In the genomic region with DNA sequence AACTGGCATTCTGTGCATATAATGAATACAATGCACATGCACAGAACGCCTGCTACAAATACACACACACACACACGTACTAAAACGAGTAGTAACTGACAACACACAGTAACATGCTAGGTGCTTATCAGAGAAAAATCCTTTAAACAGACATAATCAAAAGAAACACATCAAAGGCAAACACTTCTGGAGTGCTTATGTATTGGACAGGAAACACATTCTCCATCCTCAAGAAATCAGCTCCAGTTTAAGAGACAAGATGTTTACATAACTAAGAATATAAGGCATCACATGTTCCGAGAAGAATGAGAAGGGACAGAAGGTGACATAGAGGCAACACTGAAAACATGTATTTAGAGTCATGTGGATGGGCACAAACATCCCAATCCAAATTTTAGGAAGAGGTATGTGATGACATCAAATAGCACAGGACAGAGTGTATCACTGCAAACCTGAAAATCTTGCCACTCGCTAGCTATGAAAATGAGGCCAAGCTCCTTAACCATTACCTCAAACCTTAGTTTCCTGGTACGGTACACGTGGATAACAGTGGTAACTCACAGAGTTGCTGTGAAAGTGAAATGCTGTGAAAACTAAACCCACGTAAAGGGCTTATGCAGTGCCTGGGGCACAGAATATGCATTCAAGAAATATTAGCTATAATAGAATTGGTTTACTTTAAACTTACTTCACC, we compare ENCODE assay signal across 25 cellular contexts.
DNase-seq lines count a peak whose midpoint lies in the region; ATAC-seq, FAIRE-seq and TF ChIP-seq lines count a peak whose summit lies in the region.
"Had no signal": no experiment of that assay in that cellular context is flagged by ENCODE, and none has a peak within 500 bp of the region (broad histone marks: within the 10 kb centered on the region; RNA-seq: fewer than 3 reads in every experiment).

No MANE protein-coding gene starts in this region.

- H3K9me3 ChIP-seq in lower lobe of right lung (no peaks in the 10 kb centered on the region), upper lobe of left lung (no peaks in the 10 kb centered on the region), uterus (no peaks in the 10 kb centered on the region)
- H3K9me3 ChIP-seq: Caco-2, SK-N-SH had no signal

- TF ChIP-seq EP300 in upper lobe of left lung (IDR thresholded peaks at IDR 0.05), result peak in 1 of 4 donors; percentile 2

- intact Hi-C loops in lower lobe of right lung (cut with DNase I), result no loop called here
- intact Hi-C loops in uterus (cut with DNase I; ENCODE audit: low total_unique reads), result no loop called here

- H3K36me3 ChIP-seq in bronchial epithelial cell (ENCODE audit: control insufficient read depth, insufficient read depth, low read length) (no peaks in the 10 kb centered on the region), lower lobe of right lung (no peaks in the 10 kb centered on the region), upper lobe of left lung (no peaks in the 10 kb centered on the region), uterus (no peaks in the 10 kb centered on the region)
- H3K36me3 ChIP-seq: BLaER1 treated with 17β-estradiol and CSF1 and Interleukin-3, amounts not matched to agents 10 nM and 100 nM had no signal

- H3K27ac ChIP-seq in lower lobe of right lung, result no peak overlapping the region
- H3K27ac ChIP-seq in upper lobe of left lung, result peak overlapping the region in 3 of 4 donors; percentile 11 to 30 (median 30)
- H3K27ac ChIP-seq in uterus, result no peak overlapping the region
- H3K27ac ChIP-seq: 22Rv1; BLaER1 treated with 17β-estradiol and CSF1 and Interleukin-3, amounts not matched to agents 10 nM and 100 nM; RWPE1 had no signal

- H3K27me3 ChIP-seq in bronchial epithelial cell (ENCODE audit: control insufficient read depth, insufficient read depth, low read length) (no peaks in the 10 kb centered on the region), lower lobe of right lung (ENCODE audit: low read depth) (no peaks in the 10 kb centered on the region), upper lobe of left lung (no peaks in the 10 kb centered on the region), uterus (no peaks in the 10 kb centered on the region)
- H3K27me3 ChIP-seq: BLaER1 treated with 17β-estradiol and CSF1 and Interleukin-3, amounts not matched to agents 10 nM and 100 nM had no signal

- peak; percentile 55 for FAIRE-seq in bronchial epithelial cell (lab: Jason Lieb, UNC)
- FAIRE-seq: GM18507, H1 had no signal

- H3K4me1 ChIP-seq in lower lobe of right lung (peaks cover 24% of the 10 kb centered on the region), upper lobe of left lung (peaks cover 10 to 19% (median 16%) of the 10 kb centered on the region in 4 donors), uterus (no peaks in the 10 kb centered on the region)
- H3K4me1 ChIP-seq: Caco-2 had no signal

- DNase-seq in DMS53 treated with DMSO at 0.1 percent for 48 hours (lab: John Stamatoyannopoulos, UW; ENCODE audit: unreplicated experiment), result peak; percentile 4
- no peak for DNase-seq in DMS53 (lab: John Stamatoyannopoulos, UW)
- DNase-seq in bronchial epithelial cell (ENCODE audit: low read depth), result no peak
- DNase-seq in lower lobe of right lung, result no peak
- DNase-seq in upper lobe of left lung, result no peak
- DNase-seq in uterus, result no peak
- DNase-seq in activated CD8-positive, alpha-beta memory T cell treated with anti-CD3 and anti-CD28 coated beads, Interleukin-2, amount 50 U/mL, for 4 hours, result no peak
- DNase-seq: Caco-2; CD4-positive, alpha-beta memory T cell; DMS 273 treated with DMSO at 0.1 percent for 48 hours; GDM1; NCI-H1694; NCI-H2081; NCI-H446 treated with DMSO at 0.1 percent for 48 hours; NCI-H69; NK-92 treated with Interleukin-12 subunit alpha and Interleukin-12 subunit beta, amount 100 ng/mL, for 24 hours; SIG-M5; SK-N-SH had no signal

- TF ChIP-seq POLR2A in upper lobe of left lung (IDR thresholded peaks at IDR 0.05), result no peak
- no peak for TF ChIP-seq POLR2A in uterus (IDR thresholded peaks at IDR 0.05)

- no peak for TF ChIP-seq CTCF in bronchial epithelial cell (IDR thresholded peaks at IDR 0.05; ENCODE audit: insufficient read depth, low read length, severe bottlenecking)
- no peak for TF ChIP-seq CTCF in lower lobe of right lung (IDR thresholded peaks at IDR 0.05)
- TF ChIP-seq CTCF in upper lobe of left lung (IDR thresholded peaks at IDR 0.05), result no peak
- no peak for TF ChIP-seq CTCF in uterus (IDR thresholded peaks at IDR 0.05)

- H3K4me3 ChIP-seq in bronchial epithelial cell (ENCODE audit: low read depth, low read length), result no peak overlapping the region
- H3K4me3 ChIP-seq in lower lobe of right lung, result no peak overlapping the region
- H3K4me3 ChIP-seq in upper lobe of left lung, result no peak overlapping the region
- H3K4me3 ChIP-seq in uterus, result no peak overlapping the region
- H3K4me3 ChIP-seq: BLaER1 treated with 17β-estradiol and CSF1 and Interleukin-3, amounts not matched to agents 10 nM and 100 nM had no signal

- 35 to 49% methylated on average over 8 of the region's 8 CpGs for WGBS in upper lobe of left lung, 2 donors

- ATAC-seq in lower lobe of right lung (peak; percentile 56 to 79), upper lobe of left lung (ENCODE audit: low FRiP score in 2 of 2) (peak; percentile 25 to 54), GM19351 (IDR thresholded peaks at IDR 0.05; ENCODE audit: unreplicated experiment) (no peak)
- ATAC-seq: HCT116 had no signal

Comparison
In these comparisons a context has a peak if more than half of its experiments do, and no peak if none do; other contexts are left out.
1. H3K27ac ChIP-seq: peak in upper lobe of left lung (3 of 4); none in lower lobe of right lung (single experiment) and uterus (0 of 2).